Comparison of ENCODE assay signal across 8 cellular contexts in the genomic region with DNA sequence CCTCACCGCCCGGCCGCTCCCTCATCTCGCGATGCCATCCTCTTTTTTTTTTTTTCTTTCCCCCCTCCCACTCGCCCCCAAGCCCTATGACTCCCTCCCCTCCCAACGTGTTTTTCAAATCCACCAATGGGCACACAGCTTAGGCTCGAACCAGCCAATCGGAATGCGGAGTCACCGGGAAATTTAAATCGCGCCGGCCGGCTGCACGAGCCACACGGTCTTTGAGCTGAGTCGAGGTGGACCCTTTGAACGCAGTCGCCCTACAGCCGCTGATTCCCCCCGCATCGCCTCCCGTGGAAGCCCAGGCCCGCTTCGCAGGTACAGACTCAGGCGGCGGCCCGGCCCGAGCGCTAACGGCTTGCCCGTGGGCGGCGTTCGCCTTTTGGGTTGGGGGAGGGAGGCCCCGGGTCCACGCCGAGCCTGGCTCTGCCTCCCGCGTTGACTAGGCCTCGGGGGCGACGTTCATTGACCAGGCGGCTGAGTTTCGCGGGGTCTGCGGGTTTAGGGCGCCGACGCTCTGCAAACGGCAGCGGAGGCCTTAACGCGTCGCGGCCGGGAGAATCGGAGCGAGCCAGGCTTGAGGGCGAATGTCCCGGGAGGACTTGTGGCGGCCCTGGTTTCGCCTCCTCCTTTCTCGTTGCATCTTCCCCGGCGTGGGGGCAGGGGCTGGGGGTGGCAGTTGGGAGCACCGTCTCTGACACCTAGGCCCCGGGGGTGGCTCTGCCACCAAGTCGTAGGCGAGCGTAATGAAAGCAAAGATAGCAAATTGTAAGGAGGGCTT. TPM values are rescaled to one million over a fixed set of nuclear protein-coding genes. Genes with fewer than 3 reads are reported as not detected.
DNase-seq lines count a peak whose midpoint lies in the region; ATAC-seq, FAIRE-seq and TF ChIP-seq lines count a peak whose summit lies in the region.

TSS of gene KPNA2 (plus strand) at position 213 of the 781 bp plus-strand sequence. CDS start 1,398 bp downstream, outside the sequence.

- no peak for TF ChIP-seq CTCF in WTC11 (IDR thresholded peaks at IDR 0.05)
- no peak for TF ChIP-seq CTCF in bronchial epithelial cell (IDR thresholded peaks at IDR 0.05; ENCODE audit: insufficient read depth, low read length, severe bottlenecking)

- ATAC-seq in GM19023 (IDR thresholded peaks at IDR 0.05; ENCODE audit: unreplicated experiment) (peak; percentile 98), HG03196 (IDR thresholded peaks at IDR 0.05; ENCODE audit: unreplicated experiment) (peak; percentile 91), WTC11 (peak; percentile 80)

- H3K9me3 Mint-ChIP-seq in WTC11 = no peaks in the 10 kb centered on the region

- peaks cover 45% of the 10 kb centered on the region for H3K36me3 Mint-ChIP-seq in WTC11

- H3K27me3 ChIP-seq in bronchial epithelial cell (ENCODE audit: control insufficient read depth, insufficient read depth, low read length) (no peaks in the 10 kb centered on the region), small intestine (ENCODE audit: control insufficient read depth in 2 of 2, insufficient read depth in 2 of 2, low read length in 2 of 2) (no peaks in the 10 kb centered on the region)

- H3K4me3 ChIP-seq in bronchial epithelial cell (ENCODE audit: low read depth, low read length) (peak within 1 kb of the TSS; percentile 96), small intestine (ENCODE audit: low read depth in 1 of 2, low read length in 2 of 2) (peak within 1 kb of the TSS; percentile 76 to 98)

- no peak for FAIRE-seq in bronchial epithelial cell (lab: Jason Lieb, UNC)
- FAIRE-seq in small intestine (lab: Jason Lieb, UNC) = no peak

- no peaks in the 10 kb centered on the region for H3K27me3 Mint-ChIP-seq in WTC11 (ENCODE audit: low read depth)

- DNase-seq in AG08396 (ENCODE audit: low spot score) (peak; percentile 99), NCI-H226 (peak; percentile 93), WTC11 (ENCODE audit: low spot score) (peak; percentile 90), bronchial epithelial cell (ENCODE audit: low read depth) (peak; percentile 92), iPS-NIHi7 (ENCODE audit: extremely low spot score) (peak; percentile 96), small intestine (peak; percentile 99)

- POLR2A ChIA-PET in WTC11 (lab: Charles Lee) = interaction anchor here (0.6 to 1.7 kb wide), 16 partner anchors 8 to 422 kb away, joined by 3 to 11 read pairs (median 4); partner anchors contain the start of gene WIPI1

- H3K4me3 Mint-ChIP-seq in WTC11 = peak within 1 kb of the TSS; percentile 97

- H3K27ac ChIP-seq in small intestine (ENCODE audit: low read depth in 1 of 2, low read length in 1 of 2) = peak within 1 kb of the TSS; percentile 57 to 92

- CTCF ChIA-PET in WTC11 (lab: Charles Lee) = interaction anchor here (0.8 to 1.0 kb wide), 4 partner anchors 13 to 76 kb away, joined by 3 to 5 read pairs (median 4); no protein-coding TSS in a partner anchor

- peaks cover 4% of the 10 kb centered on the region for H3K36me3 ChIP-seq in bronchial epithelial cell (ENCODE audit: control insufficient read depth, insufficient read depth, low read length)
- peaks cover 0 to 2% of the 10 kb centered on the region in 2 donors for H3K36me3 ChIP-seq in small intestine (ENCODE audit: control insufficient read depth in 2 of 2, insufficient read depth in 2 of 2, low read length in 2 of 2)

- H3K9me3 ChIP-seq in small intestine (ENCODE audit: control insufficient read depth, low read depth) = no peaks in the 10 kb centered on the region

- H3K4me1 ChIP-seq in small intestine (ENCODE audit: control insufficient read depth in 2 of 2, insufficient read depth in 1 of 2, low read depth in 1 of 2, low read length in 1 of 2) = no peaks in the 10 kb centered on the region

- WGBS in small intestine, 3 donors = 0% methylated on average over 55 to 70 of the region's 72 CpGs

- H3K27ac Mint-ChIP-seq in WTC11 = peak within 1 kb of the TSS; percentile 98

- peaks cover 39% of the 10 kb centered on the region for H3K4me1 Mint-ChIP-seq in WTC11

TF ChIP-seq in WTC11, 78 proteins besides CTCF, POLR2A, EP300 and RAD21 (continues in another document):
- TF ChIP-seq TCF7 (CRISPR knock-in tag; IDR thresholded peaks at IDR 0.05; ENCODE audit: low read depth) (0 out of 2 replicates have a peak, but pooled peaks have one; percentile 60), SOX15 (CRISPR knock-in tag; IDR thresholded peaks at IDR 0.05) (no peak), IRF2 (CRISPR knock-in tag; IDR thresholded peaks at IDR 0.05; ENCODE audit: borderline replicate concordance, low read depth) (no peak), NFATC4 (CRISPR knock-in tag; IDR thresholded peaks at IDR 0.05) (no peak), ZNF512 (CRISPR knock-in tag; IDR thresholded peaks at IDR 0.05; ENCODE audit: borderline replicate concordance) (no peak), ZNF425 (CRISPR knock-in tag; conservative IDR thresholded peaks at IDR 0.05) (no peak), TEAD1 (CRISPR knock-in tag; IDR thresholded peaks at IDR 0.05) (no peak), TP53 (CRISPR knock-in tag; IDR thresholded peaks at IDR 0.05) (no peak; the same call in 1 of the 2 replicates), NR3C1 (CRISPR knock-in tag; conservative IDR thresholded peaks at IDR 0.05; ENCODE audit: low read depth) (no peak), ERG (CRISPR knock-in tag; IDR thresholded peaks at IDR 0.05) (peak; percentile 77; the same call in 1 of the 2 replicates), SP1 (CRISPR knock-in tag; conservative IDR thresholded peaks at IDR 0.05) (peak; percentile 79), NFYB (CRISPR knock-in tag; conservative IDR thresholded peaks at IDR 0.05; ENCODE audit: low read depth) (peak; percentile 81), TEAD4 (CRISPR knock-in tag; IDR thresholded peaks at IDR 0.05) (peak; percentile 57; the same call in 1 of the 2 replicates), GABPB1 (CRISPR knock-in tag; IDR thresholded peaks at IDR 0.05) (peak; percentile 73), NFE2L1 (CRISPR knock-in tag; IDR thresholded peaks at IDR 0.05) (0 out of 2 replicates have a peak, but pooled peaks have one; percentile 61), ZBTB21 (CRISPR knock-in tag; IDR thresholded peaks at IDR 0.05; ENCODE audit: borderline replicate concordance) (no peak), RELA (CRISPR knock-in tag; IDR thresholded peaks at IDR 0.05; ENCODE audit: borderline replicate concordance) (peak; percentile 80; the same call in 1 of the 2 replicates), ZNF416 (CRISPR knock-in tag; IDR thresholded peaks at IDR 0.05) (0 out of 2 replicates have a peak, but pooled peaks have one; percentile 40), CREB1 (CRISPR knock-in tag; IDR thresholded peaks at IDR 0.05) (0 out of 2 replicates have a peak, but pooled peaks have one; percentile 31), GTF2I (CRISPR knock-in tag; conservative IDR thresholded peaks at IDR 0.05) (no peak), SMAD4 (CRISPR knock-in tag; IDR thresholded peaks at IDR 0.05) (peak; percentile 40; the same call in 1 of the 2 replicates)
- TF ChIP-seq, protein P1, sequence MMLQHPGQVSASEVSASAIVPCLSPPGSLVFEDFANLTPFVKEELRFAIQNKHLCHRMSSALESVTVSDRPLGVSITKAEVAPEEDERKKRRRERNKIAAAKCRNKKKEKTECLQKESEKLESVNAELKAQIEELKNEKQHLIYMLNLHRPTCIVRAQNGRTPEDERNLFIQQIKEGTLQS (CRISPR knock-in tag; conservative IDR thresholded peaks at IDR 0.05) = no peak

RNA-seq across cellular contexts. Expression of gene KPNA2, which starts in this region (rescaled TPM):
- total RNA-seq in WTC11 (2021) (426 to 466 TPM (median 431 TPM) in 3 replicates), bronchial epithelial cell (17.0 and 17.4 TPM in 2 replicates)
- polyA plus RNA-seq in small intestine = 10 to 100 TPM; 11.3 to 63.0 (median 12.1) TPM

Comparison
In these comparisons a context has a peak if more than half of its experiments do, and no peak if none do; other contexts are left out.
1. Peak in every context shown above with its lines: DNase-seq, ATAC-seq, H3K4me3 ChIP-seq and H3K27ac ChIP-seq.
2. RNA of gene KPNA2 (total RNA-seq): 426 to 466 TPM in WTC11; 17.0 to 17.4 TPM in bronchial epithelial cell; every median in the first group is over 10 times any median in the second.